Comparison of ENCODE assay signal across 11 cellular contexts in genomic region chr1:157403608-157404007, GRCh38.
A peak's percentile ranks its signal among the peaks of the same experiment; 100 is the strongest.
DNase-seq lines count a peak whose midpoint lies in the region; ATAC-seq, FAIRE-seq and TF ChIP-seq lines count a peak whose summit lies in the region.
"Had no signal": no experiment of that assay in that cellular context is flagged by ENCODE, and none has a peak within 500 bp of the region (broad histone marks: within the 10 kb centered on the region; RNA-seq: fewer than 3 reads in every experiment).

No MANE protein-coding gene starts in this region.

- no peak for FAIRE-seq in astrocyte (lab: Jason Lieb, UNC)

- H2AFZ ChIP-seq in astrocyte (ENCODE audit: low read depth, low read length): peak overlapping the region; percentile 47

- peaks cover 3% of the 10 kb centered on the region for H3K27me3 ChIP-seq in astrocyte (ENCODE audit: insufficient read depth, low read length)

- no peak overlapping the region for H3K4me3 Mint-ChIP-seq in astrocyte (ENCODE audit: unreplicated experiment)
- H3K4me3 Mint-ChIP-seq: activated naive CD8-positive, alpha-beta T cell; endodermal cell had no signal

- H3K36me3 Mint-ChIP-seq in astrocyte (ENCODE audit: low read depth, unreplicated experiment): peaks cover 2% of the 10 kb centered on the region
- H3K36me3 Mint-ChIP-seq: activated naive CD8-positive, alpha-beta T cell had no signal

- ATAC-seq in GM19455 (IDR thresholded peaks at IDR 0.05; ENCODE audit: unreplicated experiment) (peak; percentile 34), HG03097 (IDR thresholded peaks at IDR 0.05; ENCODE audit: low FRiP score, unreplicated experiment) (peak; percentile 31), HG02571 (IDR thresholded peaks at IDR 0.05; ENCODE audit: unreplicated experiment) (no peak)

- no peak overlapping the region for H3K4me2 ChIP-seq in astrocyte (ENCODE audit: low read length)

- peaks cover 8% of the 10 kb centered on the region for H3K4me1 Mint-ChIP-seq in astrocyte (ENCODE audit: low read depth, unreplicated experiment)

- no peaks in the 10 kb centered on the region for H4K20me1 ChIP-seq in astrocyte (ENCODE audit: insufficient read depth, low read length)

- H3K4me1 ChIP-seq in astrocyte (ENCODE audit: insufficient read depth, low read length): no peaks in the 10 kb centered on the region

- H3K79me2 ChIP-seq in astrocyte (ENCODE audit: insufficient read depth, low read length): no peaks in the 10 kb centered on the region

- H3K9me3 ChIP-seq in astrocyte (ENCODE audit: insufficient read depth, low read depth, low read length): no peaks in the 10 kb centered on the region

- H3K27me3 Mint-ChIP-seq in astrocyte (ENCODE audit: low read depth, unreplicated experiment): peaks cover 10% of the 10 kb centered on the region

- H3K4me3 ChIP-seq in astrocyte (ENCODE audit: insufficient read depth, low read depth, low read length): no peak overlapping the region

- no peak for TF ChIP-seq CTCF in astrocyte (IDR thresholded peaks at IDR 0.05; ENCODE audit: insufficient read depth, low read depth, low read length)

- no peaks in the 10 kb centered on the region for H3K36me3 ChIP-seq in astrocyte (ENCODE audit: insufficient read depth, low read length)

- no peaks in the 10 kb centered on the region for H3K9me3 Mint-ChIP-seq in astrocyte (ENCODE audit: unreplicated experiment)
- H3K9me3 Mint-ChIP-seq: endodermal cell had no signal

- no peak overlapping the region for H3K27ac Mint-ChIP-seq in astrocyte (ENCODE audit: unreplicated experiment)
- H3K27ac Mint-ChIP-seq: activated naive CD8-positive, alpha-beta T cell; endodermal cell had no signal

- no peak overlapping the region for H3K27ac ChIP-seq in astrocyte (ENCODE audit: low read depth, low read length)

- no peak overlapping the region for H3K9ac ChIP-seq in astrocyte (ENCODE audit: low read length)

- DNase-seq in GDM1 (lab: John Stamatoyannopoulos, UW) (peak; percentile 72), astrocyte (ENCODE audit: low read depth) (no peak), AG08395 (ENCODE audit: low spot score) (no peak), NCI-H1092 treated with DMSO at 0.1 percent for 48 hours (lab: John Stamatoyannopoulos, UW) (no peak), AG08396 (ENCODE audit: low spot score) (no peak)
- DNase-seq: NCI-H1417 treated with DMSO at 0.1 percent for 48 hours had no signal
